In genomic region chrX:53166103-53166502, GRCh38 we compare ENCODE assay signal across 23 cellular contexts. TPM values are rescaled to one million over a fixed set of nuclear protein-coding genes. Genes with fewer than 3 reads are reported as not detected.
A peak's percentile ranks its signal among the peaks of the same experiment; 100 is the strongest.
DNase-seq lines count a peak whose midpoint lies in the region; ATAC-seq, FAIRE-seq and TF ChIP-seq lines count a peak whose summit lies in the region.
"Had no signal": no experiment of that assay in that cellular context is flagged by ENCODE, and none has a peak within 500 bp of the region (broad histone marks: within the 10 kb centered on the region; RNA-seq: fewer than 3 reads in every experiment).

No MANE protein-coding gene starts in this region.

- no peak for DNase-seq in kidney
- no peak for DNase-seq in small intestine
- no peak for DNase-seq in germinal center (ENCODE audit: low spot score)
- DNase-seq in HTR-8/SVneo (ENCODE audit: insufficient read length, low spot score): no peak
- DNase-seq in stimulated activated naive CD8-positive, alpha-beta T cell treated with anti-CD3 and anti-CD28 coated beads, Interleukin-15, amount 100 ng/mL, for 72 hours: no peak
- DNase-seq: 8988T; ACHN; AML-193; BE2C; CD4-positive, alpha-beta T cell; CD8-positive, alpha-beta memory T cell; DMS 273 treated with DMSO at 0.1 percent for 48 hours; DMS79; H9 had no signal

- no peak for TF ChIP-seq CTCF in kidney (IDR thresholded peaks at IDR 0.05; ENCODE audit: borderline replicate concordance, extremely low read depth, insufficient read depth)

- H3K4me3 Mint-ChIP-seq in stimulated activated naive CD8-positive, alpha-beta T cell treated with anti-CD3 and anti-CD28 coated beads, Interleukin-15, amount 100 ng/mL, for 72 hours: no peak overlapping the region
- H3K4me3 Mint-ChIP-seq: CD14-positive monocyte; CD4-positive, alpha-beta T cell; CD8-positive, alpha-beta memory T cell; GM23338; H9 had no signal

- intact Hi-C loops in kidney (cut with DNase I): no loop called here

- no peak overlapping the region for H3K27ac Mint-ChIP-seq in stimulated activated naive CD8-positive, alpha-beta T cell treated with anti-CD3 and anti-CD28 coated beads, Interleukin-15, amount 100 ng/mL, for 72 hours
- H3K27ac Mint-ChIP-seq: CD14-positive monocyte; CD4-positive, alpha-beta T cell; GM23338; H9 had no signal

- no peak overlapping the region for H3K4me3 ChIP-seq in kidney (ENCODE audit: low read length in 2 of 2)
- H3K4me3 ChIP-seq in small intestine (ENCODE audit: low read depth in 1 of 2, low read length in 2 of 2): no peak overlapping the region
- H3K4me3 ChIP-seq: A549; BLaER1 treated with 17β-estradiol and CSF1 and Interleukin-3, amounts not matched to agents 10 nM and 100 nM; GM23338 had no signal

- WGBS in small intestine, 3 donors: 85 to 93% (median 92%) methylated on average over 3 of the region's 3 CpGs

- no peaks in the 10 kb centered on the region for H3K27me3 Mint-ChIP-seq in stimulated activated naive CD8-positive, alpha-beta T cell treated with anti-CD3 and anti-CD28 coated beads, Interleukin-15, amount 100 ng/mL, for 72 hours
- H3K27me3 Mint-ChIP-seq: CD4-positive, alpha-beta T cell; CD8-positive, alpha-beta memory T cell had no signal

- no peaks in the 10 kb centered on the region for H3K9me3 ChIP-seq in kidney (ENCODE audit: control insufficient read depth in 1 of 2, low read length in 2 of 2)
- no peaks in the 10 kb centered on the region for H3K9me3 ChIP-seq in small intestine (ENCODE audit: control insufficient read depth, low read depth)
- H3K9me3 ChIP-seq: A549; BE2C; BLaER1 treated with 17β-estradiol and CSF1 and Interleukin-3, amounts not matched to agents 10 nM and 100 nM had no signal

- FAIRE-seq in G401.6 (lab: Jason Lieb, UNC) (peak; percentile 37), colon (lab: Jason Lieb, UNC) (peak; percentile 90), kidney (lab: Jason Lieb, UNC) (peak; percentile 15), small intestine (lab: Jason Lieb, UNC) (peak; percentile 82), HTR-8/SVneo (lab: Jason Lieb, UNC) (no peak)
- FAIRE-seq: D721Med, GM12892 had no signal

- no peak overlapping the region for H3K9ac ChIP-seq in kidney (ENCODE audit: low read length in 2 of 2)
- H3K9ac ChIP-seq: BLaER1 treated with 17β-estradiol and CSF1 and Interleukin-3, amounts not matched to agents 10 nM and 100 nM had no signal

- no peaks in the 10 kb centered on the region for H3K27me3 ChIP-seq in small intestine (ENCODE audit: control insufficient read depth in 2 of 2, insufficient read depth in 2 of 2, low read length in 2 of 2)
- H3K27me3 ChIP-seq: BE2C; BLaER1 treated with 17β-estradiol and CSF1 and Interleukin-3, amounts not matched to agents 10 nM and 100 nM had no signal

- H3K36me3 ChIP-seq in kidney (ENCODE audit: control insufficient read depth in 1 of 2, insufficient read depth in 2 of 2, low read length in 2 of 2) (no peaks in the 10 kb centered on the region), small intestine (ENCODE audit: control insufficient read depth in 2 of 2, insufficient read depth in 2 of 2, low read length in 2 of 2) (no peaks in the 10 kb centered on the region)
- H3K36me3 ChIP-seq: BE2C had no signal

- ATAC-seq in stimulated activated naive CD8-positive, alpha-beta T cell treated with anti-CD3 and anti-CD28 coated beads, Interleukin-15, amount 100 ng/mL, for 72 hours: no peak
- ATAC-seq: A549, GM23338, HCT116 had no signal

- no peaks in the 10 kb centered on the region for H3K9me3 Mint-ChIP-seq in stimulated activated naive CD8-positive, alpha-beta T cell treated with anti-CD3 and anti-CD28 coated beads, Interleukin-15, amount 100 ng/mL, for 72 hours
- H3K9me3 Mint-ChIP-seq: CD4-positive, alpha-beta T cell; CD8-positive, alpha-beta memory T cell; GM23338 had no signal

- H3K4me1 Mint-ChIP-seq in stimulated activated naive CD8-positive, alpha-beta T cell treated with anti-CD3 and anti-CD28 coated beads, Interleukin-15, amount 100 ng/mL, for 72 hours: no peaks in the 10 kb centered on the region
- H3K4me1 Mint-ChIP-seq: CD14-positive monocyte; CD8-positive, alpha-beta memory T cell had no signal

- H3K4me1 ChIP-seq in kidney (ENCODE audit: control insufficient read depth in 1 of 2, insufficient read depth in 1 of 2, low read depth in 1 of 2, low read length in 2 of 2): no peaks in the 10 kb centered on the region
- H3K4me1 ChIP-seq in small intestine (ENCODE audit: control insufficient read depth in 2 of 2, insufficient read depth in 1 of 2, low read depth in 1 of 2, low read length in 1 of 2): no peaks in the 10 kb centered on the region
- H3K4me1 ChIP-seq: A549; BE2C; BLaER1 treated with 17β-estradiol and CSF1 and Interleukin-3, amounts not matched to agents 10 nM and 100 nM had no signal

- H3K27ac ChIP-seq in kidney (ENCODE audit: low read depth in 2 of 2, low read length in 2 of 2): no peak overlapping the region
- no peak overlapping the region for H3K27ac ChIP-seq in small intestine (ENCODE audit: low read depth in 1 of 2, low read length in 1 of 2)
- H3K27ac ChIP-seq: A549; BLaER1 treated with 17β-estradiol and CSF1 and Interleukin-3, amounts not matched to agents 10 nM and 100 nM had no signal

RNA-seq across cellular contexts. Expression of gene KDM5C, which starts 58.9 kb away (rescaled TPM):
- 114 TPM for total RNA-seq in kidney
- polyA plus RNA-seq in kidney (ENCODE audit: insufficient read depth, low read depth, low replicate concordance) (14.9 TPM), small intestine (10 to 100 TPM; 22.6 to 27.2 (median 25.7) TPM)
